1 cellular context compared by ENCODE assay signal in the genomic region with DNA sequence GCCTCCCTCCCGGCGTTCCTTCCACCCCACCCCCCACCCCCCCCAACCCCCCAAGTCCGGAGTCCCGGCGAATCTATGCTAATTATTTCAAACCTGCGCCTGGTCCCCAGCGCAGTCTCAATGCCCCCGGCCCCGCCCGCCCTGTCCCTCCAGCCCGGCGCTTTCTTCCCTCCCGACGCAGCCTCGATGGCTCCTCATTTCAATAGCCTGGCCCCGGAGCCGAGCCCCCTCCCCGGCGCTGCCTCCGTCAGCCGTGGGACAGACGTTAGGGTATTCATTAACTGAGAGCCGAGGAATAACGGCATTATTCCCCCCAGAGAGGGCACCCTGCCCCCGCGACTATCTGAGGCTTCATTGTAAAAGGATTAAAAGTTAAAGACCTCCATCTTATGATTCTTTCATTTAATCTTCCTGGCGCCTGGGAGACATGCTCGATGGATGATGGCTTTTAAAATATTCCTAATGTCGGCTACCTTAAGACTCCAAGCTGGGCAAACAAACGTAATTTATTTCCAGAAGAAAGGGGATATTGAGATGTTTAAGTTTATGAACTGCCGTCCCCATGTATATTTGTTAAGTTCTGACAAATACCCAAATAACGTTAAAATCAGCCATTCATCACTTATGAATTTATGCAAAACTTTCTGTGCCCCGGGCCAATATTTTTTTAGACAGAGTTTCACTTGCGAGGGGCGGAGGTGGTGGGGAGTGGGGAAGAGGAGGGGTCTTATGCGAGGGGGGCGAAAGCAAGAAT.
TF ChIP-seq lines count a peak whose summit lies in the region.

No MANE protein-coding gene starts in this region.

TF ChIP-seq in GM12878, 131 proteins besides CTCF, POLR2A, EP300 and RAD21 (continued from another document):
- TF ChIP-seq, protein P1, sequence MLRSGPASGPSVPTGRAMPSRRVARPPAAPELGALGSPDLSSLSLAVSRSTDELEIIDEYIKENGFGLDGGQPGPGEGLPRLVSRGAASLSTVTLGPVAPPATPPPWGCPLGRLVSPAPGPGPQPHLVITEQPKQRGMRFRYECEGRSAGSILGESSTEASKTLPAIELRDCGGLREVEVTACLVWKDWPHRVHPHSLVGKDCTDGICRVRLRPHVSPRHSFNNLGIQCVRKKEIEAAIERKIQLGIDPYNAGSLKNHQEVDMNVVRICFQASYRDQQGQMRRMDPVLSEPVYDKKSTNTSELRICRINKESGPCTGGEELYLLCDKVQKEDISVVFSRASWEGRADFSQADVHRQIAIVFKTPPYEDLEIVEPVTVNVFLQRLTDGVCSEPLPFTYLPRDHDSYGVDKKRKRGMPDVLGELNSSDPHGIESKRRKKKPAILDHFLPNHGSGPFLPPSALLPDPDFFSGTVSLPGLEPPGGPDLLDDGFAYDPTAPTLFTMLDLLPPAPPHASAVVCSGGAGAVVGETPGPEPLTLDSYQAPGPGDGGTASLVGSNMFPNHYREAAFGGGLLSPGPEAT (IDR thresholded peaks at IDR 0.05; ENCODE audit: low read depth), result no peak
- no peak for TF ChIP-seq GATAD2B (conservative IDR thresholded peaks at IDR 0.05; ENCODE audit: low read depth)
- 0 out of 2 replicates have a peak, but pooled peaks have one; percentile 25 for TF ChIP-seq EZH2 (IDR thresholded peaks at IDR 0.05; ENCODE audit: borderline replicate concordance, control insufficient read depth, low read depth, low read length)
- TF ChIP-seq MXI1 (IDR thresholded peaks at IDR 0.05; ENCODE audit: low read depth, low read length), result no peak
- TF ChIP-seq ZNF217 (IDR thresholded peaks at IDR 0.05), result no peak
- no peak for TF ChIP-seq NR2C1 (IDR thresholded peaks at IDR 0.05)
- TF ChIP-seq SUZ12 (IDR thresholded peaks at IDR 0.05; ENCODE audit: unreplicated experiment), result peak; percentile 64
- no peak for TF ChIP-seq ATF7 (IDR thresholded peaks at IDR 0.05; ENCODE audit: low read depth)
- no peak for TF ChIP-seq POLR2AphosphoS5 (IDR thresholded peaks at IDR 0.05; ENCODE audit: low read length)
- no peak for TF ChIP-seq NFXL1 (IDR thresholded peaks at IDR 0.05; ENCODE audit: borderline replicate concordance)
